ENCODE assay signal across 8 cellular contexts in the genomic region with DNA sequence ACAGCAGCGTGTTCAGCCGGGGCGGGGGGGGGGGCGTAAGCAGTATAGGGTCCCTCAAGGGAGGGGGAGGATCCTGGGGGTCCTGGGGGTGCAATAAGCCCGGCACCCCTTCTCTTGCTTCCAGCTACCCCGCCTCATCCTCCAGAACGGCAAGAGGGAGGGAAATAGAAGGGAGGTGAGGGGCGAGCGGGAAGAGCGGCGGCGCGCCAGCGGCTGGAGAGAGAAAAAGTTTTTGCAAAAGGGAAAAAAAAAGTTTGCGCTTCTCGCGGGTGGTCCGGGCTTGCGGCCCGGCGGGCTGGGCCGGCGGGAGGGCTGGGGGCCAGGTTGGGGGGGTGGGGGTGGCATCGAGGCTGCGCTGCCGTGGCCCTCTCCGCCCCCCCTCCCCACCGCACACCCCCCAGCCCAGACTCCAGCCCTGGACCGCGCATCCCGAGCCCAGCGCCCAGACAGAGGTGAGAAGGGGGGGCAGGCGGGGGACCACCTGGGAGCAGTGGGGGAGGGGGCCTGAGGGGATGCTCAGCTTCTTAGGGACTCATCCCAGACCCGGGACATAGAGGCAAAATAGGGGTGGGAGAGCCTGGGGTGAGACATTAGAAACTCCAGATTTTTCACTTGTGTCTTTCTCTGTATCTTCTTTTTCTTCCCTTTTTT. TPM values are rescaled to one million over a fixed set of nuclear protein-coding genes. Genes with fewer than 3 reads are reported as not detected.
DNase-seq lines count a peak whose midpoint lies in the region; ATAC-seq and TF ChIP-seq lines count a peak whose summit lies in the region.

A gene (plus strand): TSS at position 36 of the 651 bp plus-strand sequence. CDS start 3,907 bp downstream, outside the sequence.

- no peaks in the 10 kb centered on the region for H3K36me3 Mint-ChIP-seq in activated naive CD4-positive, alpha-beta T cell treated with anti-CD3 and anti-CD28 coated beads for 36 hours (ENCODE audit: low read depth)
- H3K36me3 Mint-ChIP-seq in activated CD4-positive, alpha-beta memory T cell treated with anti-CD3 and anti-CD28 coated beads for 36 hours, result no peaks in the 10 kb centered on the region

- WGBS in heart right ventricle, 2 donors, result 0 to 1% methylated on average over 27 to 34 of the region's 34 CpGs

- in situ Hi-C loops in gastrocnemius medialis (cut with MboI; ENCODE audit: low sequenced_read_pairs in 4 of 4), result loop anchor here in 2 of 4 donors (5.0 to 10.0 kb wide), 3 partner anchors 145 to 195 kb away; no protein-coding TSS in a partner anchor

- peak within 1 kb of the TSS; percentile 95 for H3K4me3 Mint-ChIP-seq in activated naive CD4-positive, alpha-beta T cell treated with anti-CD3 and anti-CD28 coated beads for 36 hours
- peak within 1 kb of the TSS; percentile 89 for H3K4me3 Mint-ChIP-seq in activated CD4-positive, alpha-beta memory T cell treated with anti-CD3 and anti-CD28 coated beads for 36 hours

- no peaks in the 10 kb centered on the region for H3K36me3 ChIP-seq in heart right ventricle
- no peaks in the 10 kb centered on the region for H3K36me3 ChIP-seq in gastrocnemius medialis

- H3K4me3 ChIP-seq in heart right ventricle, result peak within 1 kb of the TSS; percentile 52 to 91 (median 70)
- H3K4me3 ChIP-seq in gastrocnemius medialis, result peak within 1 kb of the TSS; percentile 63 to 82 (median 80)

- no peak for DNase-seq in activated naive CD4-positive, alpha-beta T cell treated with anti-CD3 and anti-CD28 coated beads for 36 hours
- DNase-seq in activated naive CD4-positive, alpha-beta T cell treated with Interleukin-2 at 50 U/mL for 16 hours, result no peak
- DNase-seq in activated CD4-positive, alpha-beta memory T cell treated with anti-CD3 and anti-CD28 coated beads for 36 hours, result no peak
- DNase-seq in heart right ventricle (no peak), gastrocnemius medialis (no peak), cerebellum (ENCODE audit: low spot score) (no peak)

- H3K27me3 ChIP-seq in heart right ventricle, result peaks cover 0 to 20% (median 0%) of the 10 kb centered on the region in 7 donors
- H3K27me3 ChIP-seq in gastrocnemius medialis, result peaks cover 14 to 19% (median 18%) of the 10 kb centered on the region in 3 donors

- peaks cover 9% of the 10 kb centered on the region for H3K27me3 Mint-ChIP-seq in activated naive CD4-positive, alpha-beta T cell treated with anti-CD3 and anti-CD28 coated beads for 36 hours (ENCODE audit: low read depth)
- peaks cover 5% of the 10 kb centered on the region for H3K27me3 Mint-ChIP-seq in activated CD4-positive, alpha-beta memory T cell treated with anti-CD3 and anti-CD28 coated beads for 36 hours

- H3K4me1 Mint-ChIP-seq in activated naive CD4-positive, alpha-beta T cell treated with anti-CD3 and anti-CD28 coated beads for 36 hours (ENCODE audit: low read depth), result peaks cover 58% of the 10 kb centered on the region
- H3K4me1 Mint-ChIP-seq in activated CD4-positive, alpha-beta memory T cell treated with anti-CD3 and anti-CD28 coated beads for 36 hours (ENCODE audit: low read depth), result peaks cover 51% of the 10 kb centered on the region

- no peak for TF ChIP-seq CTCF in heart right ventricle (IDR thresholded peaks at IDR 0.05)
- TF ChIP-seq CTCF in gastrocnemius medialis (IDR thresholded peaks at IDR 0.05 in 4 of 5, conservative IDR thresholded peaks at IDR 0.05 in 1 of 5), result no peak

- H3K27ac ChIP-seq in heart right ventricle (peak within 1 kb of the TSS in 9 of 10 donors; percentile 52 to 91 (median 84)), gastrocnemius medialis (peak within 1 kb of the TSS; percentile 54 to 79 (median 59))

- peak in 4 of 8 donors; percentile 28 to 47 (median 41) for ATAC-seq in heart right ventricle
- ATAC-seq in gastrocnemius medialis, result no peak
- no peak for ATAC-seq in GM19455 (IDR thresholded peaks at IDR 0.05; ENCODE audit: unreplicated experiment)
- ATAC-seq in HG03045 (IDR thresholded peaks at IDR 0.05; ENCODE audit: unreplicated experiment), result no peak

- peak within 1 kb of the TSS; percentile 97 for H3K27ac Mint-ChIP-seq in activated naive CD4-positive, alpha-beta T cell treated with anti-CD3 and anti-CD28 coated beads for 36 hours
- H3K27ac Mint-ChIP-seq in activated CD4-positive, alpha-beta memory T cell treated with anti-CD3 and anti-CD28 coated beads for 36 hours, result peak within 1 kb of the TSS; percentile 92

- H3K9me3 ChIP-seq in heart right ventricle (no peaks in the 10 kb centered on the region), gastrocnemius medialis (no peaks in the 10 kb centered on the region)

- TF ChIP-seq POLR2A in gastrocnemius medialis (IDR thresholded peaks at IDR 0.05), result no peak

- peaks cover 5 to 41% (median 30%) of the 10 kb centered on the region in 9 donors for H3K4me1 ChIP-seq in heart right ventricle
- peaks cover 44 to 49% of the 10 kb centered on the region in 2 donors for H3K4me1 ChIP-seq in gastrocnemius medialis

- CTCF ChIA-PET in activated naive CD4-positive, alpha-beta T cell treated with anti-CD3 and anti-CD28 coated beads for 36 hours (lab: Charles Lee), result interaction anchor here (0.9 to 11.0 kb wide), 19 partner anchors 10 to 285 kb away, joined by 3 to 207 read pairs (median 7); a partner anchor contains a TSS
- CTCF ChIA-PET in activated CD4-positive, alpha-beta memory T cell treated with anti-CD3 and anti-CD28 coated beads for 36 hours (lab: Charles Lee), result interaction anchor here (0.6 to 2.7 kb wide), 37 partner anchors 9 to 282 kb away, joined by 3 to 31 read pairs (median 6); a partner anchor contains a TSS

- H3K9me3 Mint-ChIP-seq in activated naive CD4-positive, alpha-beta T cell treated with anti-CD3 and anti-CD28 coated beads for 36 hours, result no peaks in the 10 kb centered on the region
- H3K9me3 Mint-ChIP-seq in activated CD4-positive, alpha-beta memory T cell treated with anti-CD3 and anti-CD28 coated beads for 36 hours, result no peaks in the 10 kb centered on the region

- intact Hi-C loops in activated naive CD4-positive, alpha-beta T cell treated with anti-CD3 and anti-CD28 coated beads for 36 hours (cut with micrococcal nuclease), result loop anchor here (1.0 to 5.0 kb wide), 13 partner anchors 18 to 437 kb away; a partner anchor contains a TSS
- intact Hi-C loops in activated CD4-positive, alpha-beta memory T cell treated with anti-CD3 and anti-CD28 coated beads for 36 hours (cut with micrococcal nuclease), result loop anchor here (1.0 to 5.0 kb wide), 3 partner anchors 60 to 247 kb away; a partner anchor contains a TSS
- intact Hi-C loops in heart right ventricle (cut with DNase I), result loop anchor here in 7 of 10 donors (5.0 to 10.0 kb wide), 5 partner anchors 162 to 245 kb away; a partner anchor contains a TSS
- intact Hi-C loops in gastrocnemius medialis (cut with DNase I; ENCODE audit: low total_unique reads), result loop anchor here (1.0 to 10.0 kb wide), 3 partner anchors 60 to 235 kb away; a partner anchor contains a TSS

- POLR2A ChIA-PET in activated CD4-positive, alpha-beta memory T cell treated with anti-CD3 and anti-CD28 coated beads for 36 hours (lab: Charles Lee), result interaction anchor here (0.5 to 2.4 kb wide), 3 partner anchors 17 to 208 kb away, joined by 3 to 10 read pairs (median 3); no protein-coding TSS in a partner anchor

RNA-seq across cellular contexts. Expression of the gene that starts here (rescaled TPM):
- total RNA-seq in activated naive CD4-positive, alpha-beta T cell treated with anti-CD3 and anti-CD28 coated beads for 36 hours, result not detected
- under 1 TPM in 1 of 2 experiments, not detected in 1; 0.07 TPM for total RNA-seq in activated CD4-positive, alpha-beta memory T cell treated with anti-CD3 and anti-CD28 coated beads for 36 hours
- total RNA-seq in heart right ventricle, result 1 to 10 TPM in 2 of 10 donors, under 1 TPM in 8; 0.12 to 1.2 (median 0.63) TPM
- under 1 TPM; 0.15 to 0.45 TPM for polyA plus RNA-seq in heart right ventricle
- total RNA-seq in gastrocnemius medialis, result 1 to 10 TPM in 1 of 4 donors, not detected in 3; 1.0 TPM
- total RNA-seq in cerebellum, result 4.5 TPM
